In the genomic region with DNA sequence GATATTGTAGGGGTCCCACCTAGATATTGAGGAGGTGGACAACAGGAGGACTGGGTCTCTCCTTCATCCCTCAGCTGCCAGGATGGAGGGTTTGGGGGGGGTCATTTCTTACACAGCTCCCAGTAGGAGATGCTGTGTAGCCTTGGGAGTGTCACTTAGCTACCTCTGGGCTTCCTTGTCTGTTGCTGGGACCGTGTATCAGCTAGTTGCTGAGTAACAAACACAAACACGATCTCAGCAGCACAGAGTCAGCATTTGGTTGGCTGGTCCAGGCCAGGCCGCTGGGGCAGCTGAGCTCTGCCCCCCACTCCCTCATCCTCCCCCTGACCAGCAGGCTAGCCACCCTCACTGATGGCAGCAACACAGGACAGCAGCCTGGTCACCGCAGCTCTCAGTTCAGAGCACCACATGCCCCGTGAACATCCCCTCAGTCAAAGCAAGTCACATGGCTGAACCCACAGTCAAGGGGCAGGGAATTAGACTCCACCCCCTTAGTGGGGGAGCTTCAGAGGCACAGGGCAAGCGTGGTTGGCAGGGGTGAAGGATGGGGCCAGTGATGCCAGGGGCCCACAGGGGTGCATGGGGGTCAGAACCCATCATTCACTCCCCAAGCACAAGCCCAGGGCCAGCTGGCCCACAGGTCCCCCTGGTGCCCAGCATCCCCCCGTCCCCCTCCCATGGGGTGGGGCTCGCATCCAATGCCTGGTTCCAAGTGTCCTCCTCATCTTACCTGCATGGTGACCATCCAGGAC, we compare ENCODE assay signal across 22 cellular contexts.
DNase-seq lines count a peak whose midpoint lies in the region; ATAC-seq, FAIRE-seq and TF ChIP-seq lines count a peak whose summit lies in the region.
"Had no signal": no experiment of that assay in that cellular context is flagged by ENCODE, and none has a peak within 500 bp of the region (broad histone marks: within the 10 kb centered on the region; RNA-seq: fewer than 3 reads in every experiment).

No MANE protein-coding gene starts in this region.

- H3K4me1 ChIP-seq in lower lobe of right lung (no peaks in the 10 kb centered on the region), spleen (no peaks in the 10 kb centered on the region)
- H3K4me1 ChIP-seq: BLaER1 had no signal

- H3K27ac ChIP-seq in lower lobe of right lung = no peak overlapping the region
- H3K27ac ChIP-seq in spleen = no peak overlapping the region
- H3K27ac ChIP-seq: 22Rv1, BLaER1 had no signal

- FAIRE-seq in frontal cortex (lab: Jason Lieb, UNC) = no peak
- FAIRE-seq: GM12892, K562 had no signal

- TF ChIP-seq CTCF in lower lobe of right lung (IDR thresholded peaks at IDR 0.05) = no peak
- no peak for TF ChIP-seq CTCF in spleen (IDR thresholded peaks at IDR 0.05 in 8 of 11, conservative IDR thresholded peaks at IDR 0.05 in 3 of 11)

- H3K4me1 Mint-ChIP-seq in activated CD4-positive, alpha-beta T cell treated with anti-CD3 and anti-CD28 coated beads, Interleukin-2, amount 10 ng/mL, durations not matched to agents 24 days and 14 days = no peaks in the 10 kb centered on the region
- H3K4me1 Mint-ChIP-seq in activated CD4-positive, alpha-beta T cell treated with anti-CD3 and anti-CD28 coated beads, Interleukin-2, amount 10 ng/mL, durations not matched to agents 7 days and 5 days = no peaks in the 10 kb centered on the region
- no peaks in the 10 kb centered on the region for H3K4me1 Mint-ChIP-seq in activated CD4-positive, alpha-beta memory T cell treated with anti-CD3 and anti-CD28 coated beads, Interleukin-2, amount 10 ng/mL, durations not matched to agents 7 days and 5 days
- H3K4me1 Mint-ChIP-seq in immature natural killer cell = no peaks in the 10 kb centered on the region
- H3K4me1 Mint-ChIP-seq: CD8-positive, alpha-beta memory T cell had no signal

- TF ChIP-seq POLR2A in spleen (IDR thresholded peaks at IDR 0.05) = no peak

- H3K36me3 ChIP-seq in lower lobe of right lung = no peaks in the 10 kb centered on the region
- no peaks in the 10 kb centered on the region for H3K36me3 ChIP-seq in spleen
- H3K36me3 ChIP-seq: BLaER1 had no signal

- no peaks in the 10 kb centered on the region for H3K9me3 ChIP-seq in lower lobe of right lung
- H3K9me3 ChIP-seq in spleen = no peaks in the 10 kb centered on the region
- H3K9me3 ChIP-seq: BLaER1 had no signal

- H3K27me3 ChIP-seq in lower lobe of right lung (ENCODE audit: low read depth) (peaks cover 28% of the 10 kb centered on the region), spleen (replicated peaks in 1 of 7) (peaks cover 0 to 43% (median 9%) of the 10 kb centered on the region in 7 donors)
- H3K27me3 ChIP-seq: BLaER1 had no signal

- POLR2A ChIA-PET in activated CD4-positive, alpha-beta T cell treated with anti-CD3 and anti-CD28 coated beads, Interleukin-2, amount 10 ng/mL, durations not matched to agents 7 days and 5 days (lab: Charles Lee) = no interaction called here
- POLR2A ChIA-PET in activated CD4-positive, alpha-beta memory T cell treated with anti-CD3 and anti-CD28 coated beads, Interleukin-2, amount 10 ng/mL, durations not matched to agents 7 days and 5 days (lab: Charles Lee) = no interaction called here

- no peak overlapping the region for H3K27ac Mint-ChIP-seq in activated CD4-positive, alpha-beta T cell treated with anti-CD3 and anti-CD28 coated beads, Interleukin-2, amount 10 ng/mL, durations not matched to agents 24 days and 14 days
- H3K27ac Mint-ChIP-seq in activated CD4-positive, alpha-beta T cell treated with anti-CD3 and anti-CD28 coated beads, Interleukin-2, amount 10 ng/mL, durations not matched to agents 7 days and 5 days = no peak overlapping the region
- no peak overlapping the region for H3K27ac Mint-ChIP-seq in activated CD4-positive, alpha-beta memory T cell treated with anti-CD3 and anti-CD28 coated beads, Interleukin-2, amount 10 ng/mL, durations not matched to agents 7 days and 5 days
- H3K27ac Mint-ChIP-seq in immature natural killer cell = no peak overlapping the region
- H3K27ac Mint-ChIP-seq: CD8-positive, alpha-beta memory T cell; GM23338; HFFc6 had no signal

- H3K9me3 Mint-ChIP-seq in activated CD4-positive, alpha-beta T cell treated with anti-CD3 and anti-CD28 coated beads, Interleukin-2, amount 10 ng/mL, durations not matched to agents 24 days and 14 days = no peaks in the 10 kb centered on the region
- no peaks in the 10 kb centered on the region for H3K9me3 Mint-ChIP-seq in activated CD4-positive, alpha-beta T cell treated with anti-CD3 and anti-CD28 coated beads, Interleukin-2, amount 10 ng/mL, durations not matched to agents 7 days and 5 days
- H3K9me3 Mint-ChIP-seq in activated CD4-positive, alpha-beta memory T cell treated with anti-CD3 and anti-CD28 coated beads, Interleukin-2, amount 10 ng/mL, durations not matched to agents 7 days and 5 days = peaks cover 2% of the 10 kb centered on the region
- H3K9me3 Mint-ChIP-seq in immature natural killer cell = no peaks in the 10 kb centered on the region
- H3K9me3 Mint-ChIP-seq: CD8-positive, alpha-beta memory T cell; GM23338; HFFc6 had no signal

- no peak overlapping the region for H3K4me3 ChIP-seq in lower lobe of right lung
- H3K4me3 ChIP-seq in spleen = no peak overlapping the region
- H3K4me3 ChIP-seq: BLaER1, GM23338, K562 had no signal

- H3K36me3 Mint-ChIP-seq in activated CD4-positive, alpha-beta T cell treated with anti-CD3 and anti-CD28 coated beads, Interleukin-2, amount 10 ng/mL, durations not matched to agents 24 days and 14 days (ENCODE audit: low read depth) = no peaks in the 10 kb centered on the region
- no peaks in the 10 kb centered on the region for H3K36me3 Mint-ChIP-seq in activated CD4-positive, alpha-beta T cell treated with anti-CD3 and anti-CD28 coated beads, Interleukin-2, amount 10 ng/mL, durations not matched to agents 7 days and 5 days (ENCODE audit: low read depth)
- H3K36me3 Mint-ChIP-seq in activated CD4-positive, alpha-beta memory T cell treated with anti-CD3 and anti-CD28 coated beads, Interleukin-2, amount 10 ng/mL, durations not matched to agents 7 days and 5 days (ENCODE audit: low read depth) = no peaks in the 10 kb centered on the region
- no peaks in the 10 kb centered on the region for H3K36me3 Mint-ChIP-seq in immature natural killer cell

- 72 to 81% (median 79%) methylated on average over 4 to 8 of the region's 8 CpGs for WGBS in spleen, 5 donors

- CTCF ChIA-PET in activated CD4-positive, alpha-beta T cell treated with anti-CD3 and anti-CD28 coated beads, Interleukin-2, amount 10 ng/mL, durations not matched to agents 7 days and 5 days (lab: Charles Lee) = no interaction called here
- CTCF ChIA-PET in activated CD4-positive, alpha-beta memory T cell treated with anti-CD3 and anti-CD28 coated beads, Interleukin-2, amount 10 ng/mL, durations not matched to agents 7 days and 5 days (lab: Charles Lee) = no interaction called here

- no peak for ATAC-seq in lower lobe of right lung
- ATAC-seq: PC-3 had no signal

- H3K27me3 Mint-ChIP-seq in activated CD4-positive, alpha-beta T cell treated with anti-CD3 and anti-CD28 coated beads, Interleukin-2, amount 10 ng/mL, durations not matched to agents 24 days and 14 days = peaks cover 2% of the 10 kb centered on the region
- peaks cover 14% of the 10 kb centered on the region for H3K27me3 Mint-ChIP-seq in activated CD4-positive, alpha-beta T cell treated with anti-CD3 and anti-CD28 coated beads, Interleukin-2, amount 10 ng/mL, durations not matched to agents 7 days and 5 days
- peaks cover 4% of the 10 kb centered on the region for H3K27me3 Mint-ChIP-seq in activated CD4-positive, alpha-beta memory T cell treated with anti-CD3 and anti-CD28 coated beads, Interleukin-2, amount 10 ng/mL, durations not matched to agents 7 days and 5 days
- peaks cover 2 to 6% (median 4%) of the 10 kb centered on the region in 3 donors for H3K27me3 Mint-ChIP-seq in immature natural killer cell (ENCODE audit: low read depth in 3 of 3)

- DNase-seq in activated CD4-positive, alpha-beta T cell treated with anti-CD3 and anti-CD28 coated beads, Interleukin-2, amount 10 ng/mL, durations not matched to agents 24 days and 14 days = peak; percentile 33
- DNase-seq in activated CD4-positive, alpha-beta T cell treated with anti-CD3 and anti-CD28 coated beads, Interleukin-2, amount 10 ng/mL, durations not matched to agents 7 days and 5 days = no peak
- peak; percentile 4 for DNase-seq in activated CD4-positive, alpha-beta memory T cell treated with anti-CD3 and anti-CD28 coated beads, Interleukin-2, amount 10 ng/mL, durations not matched to agents 7 days and 5 days
- DNase-seq in lower lobe of right lung (peak; percentile 19), spleen (peak; percentile 54), SIG-M5 treated with dmso at 0.1 percent for 504 hours (lab: John Stamatoyannopoulos, UW; ENCODE audit: unreplicated experiment) (no peak), immature natural killer cell (no peak), frontal cortex (ENCODE audit: low spot score in 2 of 2) (no peak)
- DNase-seq: CD8-positive, alpha-beta memory T cell; DND-41; GDM1; HFFc6; NCI-H1436 treated with DMSO at 0.1 percent for 48 hours; NCI-H2081 treated with DMSO at 0.1 percent for 48 hours; NCI-H2227 treated with DMSO at 0.1 percent for 48 hours; NCI-H748 treated with DMSO at 0.1 percent for 48 hours; PC-3 had no signal

- intact Hi-C loops in activated CD4-positive, alpha-beta T cell treated with anti-CD3 and anti-CD28 coated beads, Interleukin-2, amount 10 ng/mL, durations not matched to agents 24 days and 14 days (cut with micrococcal nuclease) = no loop called here
- intact Hi-C loops in lower lobe of right lung (cut with DNase I) (no loop called here), spleen (cut with DNase I; ENCODE audit: low total_unique reads) (no loop called here)

- no peak overlapping the region for H3K4me3 Mint-ChIP-seq in activated CD4-positive, alpha-beta T cell treated with anti-CD3 and anti-CD28 coated beads, Interleukin-2, amount 10 ng/mL, durations not matched to agents 24 days and 14 days
- no peak overlapping the region for H3K4me3 Mint-ChIP-seq in activated CD4-positive, alpha-beta T cell treated with anti-CD3 and anti-CD28 coated beads, Interleukin-2, amount 10 ng/mL, durations not matched to agents 7 days and 5 days
- H3K4me3 Mint-ChIP-seq in activated CD4-positive, alpha-beta memory T cell treated with anti-CD3 and anti-CD28 coated beads, Interleukin-2, amount 10 ng/mL, durations not matched to agents 7 days and 5 days = no peak overlapping the region
- H3K4me3 Mint-ChIP-seq in immature natural killer cell = no peak overlapping the region
- H3K4me3 Mint-ChIP-seq: CD8-positive, alpha-beta memory T cell; HFFc6 had no signal

Comparison
In these comparisons a context has a peak if more than half of its experiments do, and no peak if none do; other contexts are left out.
1. DNase-seq: peak in activated CD4-positive, alpha-beta T cell treated with anti-CD3 and anti-CD28 coated beads, Interleukin-2, amount 10 ng/mL, durations not matched to agents 24 days and 14 days (single experiment), activated CD4-positive, alpha-beta memory T cell treated with anti-CD3 and anti-CD28 coated beads, Interleukin-2, amount 10 ng/mL, durations not matched to agents 7 days and 5 days (single experiment), lower lobe of right lung (single experiment) and spleen (single experiment); none in activated CD4-positive, alpha-beta T cell treated with anti-CD3 and anti-CD28 coated beads, Interleukin-2, amount 10 ng/mL, durations not matched to agents 7 days and 5 days (single experiment), SIG-M5 treated with dmso at 0.1 percent for 504 hours (single experiment), immature natural killer cell (0 of 3) and frontal cortex (0 of 2).